ENCODE assay signal across 23 cellular contexts in genomic region chr12:54200412-54200811, GRCh38.
"Had no signal": no experiment of that assay in that cellular context is flagged by ENCODE, and none has a peak within 500 bp of the region (broad histone marks: within the 10 kb centered on the region; RNA-seq: fewer than 3 reads in every experiment).

No MANE protein-coding gene starts in this region.

- DNase-seq: IMR-90, Kasumi-1, MM.1S, NCI-H1092 treated with DMSO at 0.1 percent for 48 hours, NCI-H1436, NCI-H187, NCI-H2029, NCI-H2081 treated with DMSO at 0.1 percent for 48 hours, NCI-H2171, NCI-H226, NCI-H446, NCI-H510A, NCI-H524 treated with DMSO at 0.1 percent for 48 hours, NCI-H69, NCI-H774, Right ventricle myocardium superior, RPMI8226, SIG-M5 had no signal

- FAIRE-seq: HepG2, RCC 7860 had no signal

- H3K9ac ChIP-seq: KMS-11 had no signal

- H3K27ac ChIP-seq: KMS-11, SJSA1, SK-N-MC had no signal

- H3K36me3 ChIP-seq: SJSA1 had no signal

- H3K4me2 ChIP-seq: KMS-11 had no signal

- H3K27me3 ChIP-seq: SJSA1 had no signal

- H3K4me3 ChIP-seq: SJSA1, SK-N-MC had no signal

- H3K9me3 ChIP-seq: SJSA1 had no signal
